In genomic region chr13:113567681-113568080, GRCh38 we compare ENCODE assay signal across 15 cellular contexts. TPM values are rescaled to one million over a fixed set of nuclear protein-coding genes. Genes with fewer than 3 reads are reported as not detected.
A peak's percentile ranks its signal among the peaks of the same experiment; 100 is the strongest.
DNase-seq lines count a peak whose midpoint lies in the region; ATAC-seq and TF ChIP-seq lines count a peak whose summit lies in the region.
"Had no signal": no experiment of that assay in that cellular context is flagged by ENCODE, and none has a peak within 500 bp of the region (broad histone marks: within the 10 kb centered on the region; RNA-seq: fewer than 3 reads in every experiment).

No MANE protein-coding gene starts in this region.

- H3K4me1 ChIP-seq in right atrium auricular region: no peaks in the 10 kb centered on the region
- peaks cover 0 to 2% (median under 1%) of the 10 kb centered on the region in 6 donors for H3K4me1 ChIP-seq in spleen

- intact Hi-C loops in Right ventricle myocardium superior (cut with DNase I) (no loop called here), spleen (cut with DNase I; ENCODE audit: low total_unique reads) (loop anchor here (10.0 kb wide), 1 partner anchor 113 kb away; the partner anchor contains the start of gene ADPRHL1)

- peaks cover 0 to 8% of the 10 kb centered on the region in 2 donors for H3K9me3 ChIP-seq in right atrium auricular region
- H3K9me3 ChIP-seq in spleen: peaks cover 0 to 8% (median 3%) of the 10 kb centered on the region in 8 donors

- 90 to 95% (median 92%) methylated on average over 4 of the region's 4 CpGs for WGBS in spleen, 5 donors

- TF ChIP-seq CTCF in right atrium auricular region (IDR thresholded peaks at IDR 0.05) (no peak), spleen (IDR thresholded peaks at IDR 0.05 in 8 of 11, conservative IDR thresholded peaks at IDR 0.05 in 3 of 11) (no peak)

- H3K27ac ChIP-seq in right atrium auricular region (no peak overlapping the region), spleen (no peak overlapping the region)
- H3K27ac ChIP-seq: BLaER1 treated with 17β-estradiol and CSF1 and Interleukin-3, amounts not matched to agents 10 nM and 100 nM; GM23248 had no signal

- H3K4me3 ChIP-seq in right atrium auricular region (no peak overlapping the region), spleen (no peak overlapping the region)
- H3K4me3 ChIP-seq: BLaER1 treated with 17β-estradiol and CSF1 and Interleukin-3, amounts not matched to agents 10 nM and 100 nM; GM23248; K562 had no signal

- TF ChIP-seq POLR2A in spleen (IDR thresholded peaks at IDR 0.05): no peak

- ATAC-seq in Right ventricle myocardium superior (ENCODE audit: poor library complexity) (no peak), HG03439 (IDR thresholded peaks at IDR 0.05; ENCODE audit: unreplicated experiment) (no peak), GM21423 (IDR thresholded peaks at IDR 0.05; ENCODE audit: unreplicated experiment) (no peak), HG03108 (IDR thresholded peaks at IDR 0.05; ENCODE audit: unreplicated experiment) (no peak)
- ATAC-seq: CD8-positive, alpha-beta T cell; K562; Right ventricle myocardium inferior had no signal

- H3K27me3 ChIP-seq in right atrium auricular region (no peaks in the 10 kb centered on the region), spleen (replicated peaks in 1 of 7) (peaks cover 0 to 13% (median 0%) of the 10 kb centered on the region in 7 donors)
- H3K27me3 ChIP-seq: BLaER1 treated with 17β-estradiol and CSF1 and Interleukin-3, amounts not matched to agents 10 nM and 100 nM had no signal

- DNase-seq in right atrium auricular region (ENCODE audit: low spot score) (peak; percentile 21), Right ventricle myocardium superior (no peak), iPS-NIHi7 (ENCODE audit: extremely low spot score) (peak; percentile 7), spleen (peak; percentile 17)
- DNase-seq: Calu3; GM23248; NCI-H1105; NK-92 treated with Interleukin-12 subunit alpha and Interleukin-12 subunit beta, amount 100 ng/mL, for 24 hours had no signal

- no peaks in the 10 kb centered on the region for H3K36me3 ChIP-seq in right atrium auricular region
- H3K36me3 ChIP-seq in spleen: no peaks in the 10 kb centered on the region
- H3K36me3 ChIP-seq: BLaER1 treated with 17β-estradiol and CSF1 and Interleukin-3, amounts not matched to agents 10 nM and 100 nM had no signal

RNA-seq across cellular contexts. Expression of gene TFDP1, which starts 16.9 kb away (rescaled TPM):
- 10 to 100 TPM; 34.4 to 40.4 TPM for total RNA-seq in right atrium auricular region
- 42.1 TPM for total RNA-seq in Right ventricle myocardium superior
- total RNA-seq in spleen: 10 to 100 TPM; 47.5 to 91.7 (median 59.4) TPM
- 10 to 100 TPM; 21.7 to 42.4 (median 40.1) TPM for polyA plus RNA-seq in spleen
